1 cellular context compared by ENCODE assay signal in the genomic region with DNA sequence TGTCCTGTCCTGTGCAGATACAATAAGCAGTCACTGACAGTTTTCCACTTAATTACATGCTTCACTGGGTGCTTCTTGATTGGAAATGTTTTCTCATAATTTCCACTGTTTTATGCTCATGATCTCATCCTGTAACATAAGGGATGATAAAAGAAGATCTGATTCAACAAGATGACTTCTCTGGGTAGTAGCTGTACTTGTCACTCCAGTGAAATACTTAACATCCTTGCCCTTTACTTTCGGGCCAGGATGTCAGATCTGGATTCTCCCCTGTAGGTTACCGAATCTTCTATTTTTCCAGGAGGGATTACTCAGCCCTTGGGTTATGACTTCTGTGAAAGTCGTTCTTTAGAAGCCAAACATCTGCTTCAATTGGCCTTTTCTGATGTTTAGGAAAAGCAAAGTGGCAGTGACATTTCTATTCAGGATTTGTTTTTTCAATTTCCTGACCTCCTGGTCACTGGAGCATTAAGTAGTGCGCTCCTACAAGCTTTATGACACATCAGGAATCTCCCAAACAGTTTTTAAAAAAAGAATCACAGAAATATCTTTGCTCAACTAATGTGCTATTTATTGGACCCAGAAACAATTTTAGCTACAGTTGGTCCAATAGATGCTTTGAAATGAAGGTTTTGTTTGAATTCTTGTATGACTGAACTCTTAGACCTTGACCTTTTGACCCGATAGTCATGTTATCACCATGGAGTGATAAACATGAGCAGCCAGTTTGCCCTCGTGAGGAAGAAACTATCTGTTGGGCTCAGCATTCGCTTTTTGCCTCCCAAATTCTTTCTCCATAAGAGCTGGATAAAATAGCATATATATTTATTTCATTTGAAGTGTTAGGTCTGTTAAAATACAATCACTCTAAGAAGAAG.
TF ChIP-seq lines count a peak whose summit lies in the region.

No MANE protein-coding gene starts in this region.

TF ChIP-seq in HepG2, 621 proteins besides CTCF, POLR2A, EP300 and RAD21 (continued from another document):
- TF ChIP-seq, protein P1, sequence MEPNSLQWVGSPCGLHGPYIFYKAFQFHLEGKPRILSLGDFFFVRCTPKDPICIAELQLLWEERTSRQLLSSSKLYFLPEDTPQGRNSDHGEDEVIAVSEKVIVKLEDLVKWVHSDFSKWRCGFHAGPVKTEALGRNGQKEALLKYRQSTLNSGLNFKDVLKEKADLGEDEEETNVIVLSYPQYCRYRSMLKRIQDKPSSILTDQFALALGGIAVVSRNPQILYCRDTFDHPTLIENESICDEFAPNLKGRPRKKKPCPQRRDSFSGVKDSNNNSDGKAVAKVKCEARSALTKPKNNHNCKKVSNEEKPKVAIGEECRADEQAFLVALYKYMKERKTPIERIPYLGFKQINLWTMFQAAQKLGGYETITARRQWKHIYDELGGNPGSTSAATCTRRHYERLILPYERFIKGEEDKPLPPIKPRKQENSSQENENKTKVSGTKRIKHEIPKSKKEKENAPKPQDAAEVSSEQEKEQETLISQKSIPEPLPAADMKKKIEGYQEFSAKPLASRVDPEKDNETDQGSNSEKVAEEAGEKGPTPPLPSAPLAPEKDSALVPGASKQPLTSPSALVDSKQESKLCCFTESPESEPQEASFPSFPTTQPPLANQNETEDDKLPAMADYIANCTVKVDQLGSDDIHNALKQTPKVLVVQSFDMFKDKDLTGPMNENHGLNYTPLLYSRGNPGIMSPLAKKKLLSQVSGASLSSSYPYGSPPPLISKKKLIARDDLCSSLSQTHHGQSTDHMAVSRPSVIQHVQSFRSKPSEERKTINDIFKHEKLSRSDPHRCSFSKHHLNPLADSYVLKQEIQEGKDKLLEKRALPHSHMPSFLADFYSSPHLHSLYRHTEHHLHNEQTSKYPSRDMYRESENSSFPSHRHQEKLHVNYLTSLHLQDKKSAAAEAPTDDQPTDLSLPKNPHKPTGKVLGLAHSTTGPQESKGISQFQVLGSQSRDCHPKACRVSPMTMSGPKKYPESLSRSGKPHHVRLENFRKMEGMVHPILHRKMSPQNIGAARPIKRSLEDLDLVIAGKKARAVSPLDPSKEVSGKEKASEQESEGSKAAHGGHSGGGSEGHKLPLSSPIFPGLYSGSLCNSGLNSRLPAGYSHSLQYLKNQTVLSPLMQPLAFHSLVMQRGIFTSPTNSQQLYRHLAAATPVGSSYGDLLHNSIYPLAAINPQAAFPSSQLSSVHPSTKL (CRISPR knock-in tag; IDR thresholded peaks at IDR 0.05), result 0 out of 2 replicates have a peak, but pooled peaks have one; percentile 28
